ENCODE assay signal across 14 cellular contexts in the genomic region with DNA sequence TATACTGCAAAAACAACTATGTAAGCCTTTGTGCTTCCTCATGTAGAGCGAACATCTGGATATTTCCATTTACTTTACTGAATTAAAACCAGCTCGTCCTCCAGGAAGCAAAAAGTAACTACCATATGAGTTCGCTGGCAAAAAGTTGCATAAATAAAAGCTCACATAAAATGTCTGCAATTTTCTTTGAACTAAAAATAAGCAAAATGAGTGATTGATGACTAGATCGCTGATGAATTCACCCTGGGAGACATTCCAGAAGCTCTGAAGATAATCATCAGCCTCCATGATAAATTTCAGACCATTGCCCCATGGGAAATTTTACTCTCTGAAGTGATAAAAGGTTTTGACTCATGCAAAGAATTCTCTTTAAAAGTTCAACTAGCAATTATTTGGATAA.
DNase-seq lines count a peak whose midpoint lies in the region; ATAC-seq, FAIRE-seq and TF ChIP-seq lines count a peak whose summit lies in the region.
"Had no signal": no experiment of that assay in that cellular context is flagged by ENCODE, and none has a peak within 500 bp of the region (broad histone marks: within the 10 kb centered on the region; RNA-seq: fewer than 3 reads in every experiment).

No MANE protein-coding gene starts in this region.

- H3K9me3 Mint-ChIP-seq in nephron = no peaks in the 10 kb centered on the region
- H3K9me3 Mint-ChIP-seq in activated CD4-positive, alpha-beta T cell treated with anti-CD3 and anti-CD28 coated beads for 36 hours (ENCODE audit: low read depth) = no peaks in the 10 kb centered on the region
- H3K9me3 Mint-ChIP-seq: activated naive CD8-positive, alpha-beta T cell treated with anti-CD3 and anti-CD28 coated beads for 36 hours had no signal

- no peak for FAIRE-seq in urothelium cell line (lab: Jason Lieb, UNC)

- ATAC-seq in PC-3 = peak; percentile 56
- ATAC-seq in activated CD4-positive, alpha-beta T cell treated with anti-CD3 and anti-CD28 coated beads for 36 hours = no peak

- peak overlapping the region; percentile 57 for H2AFZ ChIP-seq in PC-3 (ENCODE audit: low read length)

- intact Hi-C loops in PC-3 (cut with micrococcal nuclease) = no loop called here
- intact Hi-C loops in activated CD4-positive, alpha-beta T cell treated with anti-CD3 and anti-CD28 coated beads for 36 hours (cut with DNase I, micrococcal nuclease) = no loop called here
- intact Hi-C loops in testis (cut with DNase I; ENCODE audit: low total_unique reads) = no loop called here

- no peak for TF ChIP-seq POLR2A in testis (IDR thresholded peaks at IDR 0.05)

- WGBS in testis, 2 donors = 61 to 72% methylated on average over 4 of the region's 4 CpGs

- no peaks in the 10 kb centered on the region for H3K9me2 ChIP-seq in PC-3 (replicated peaks; ENCODE audit: low read length)

- H3K4me1 ChIP-seq in PC-3 (ENCODE audit: insufficient read depth, low read length) = peaks cover 38% of the 10 kb centered on the region
- H3K4me1 ChIP-seq in testis = no peaks in the 10 kb centered on the region
- H3K4me1 ChIP-seq: prostate gland had no signal

- peak overlapping the region; percentile 59 to 75 (median 70) for H3K27ac Mint-ChIP-seq in nephron
- H3K27ac Mint-ChIP-seq in activated CD4-positive, alpha-beta T cell treated with anti-CD3 and anti-CD28 coated beads for 36 hours = no peak overlapping the region
- H3K27ac Mint-ChIP-seq: activated naive CD8-positive, alpha-beta T cell treated with anti-CD3 and anti-CD28 coated beads for 36 hours had no signal

- TF ChIP-seq CTCF in PC-3 (conservative IDR thresholded peaks at IDR 0.05; ENCODE audit: low read depth, low read length) = no peak
- no peak for TF ChIP-seq CTCF in epithelial cell of esophagus (IDR thresholded peaks at IDR 0.05; ENCODE audit: insufficient read depth, low read depth, low read length, missing control alignments)
- TF ChIP-seq CTCF in nephron (IDR thresholded peaks at IDR 0.05; ENCODE audit: unreplicated experiment in 3 of 3) = no peak
- TF ChIP-seq CTCF in testis (IDR thresholded peaks at IDR 0.05) = no peak

- no peaks in the 10 kb centered on the region for H3K36me3 Mint-ChIP-seq in nephron (ENCODE audit: low read depth)
- H3K36me3 Mint-ChIP-seq in activated CD4-positive, alpha-beta T cell treated with anti-CD3 and anti-CD28 coated beads for 36 hours (ENCODE audit: low read depth) = no peaks in the 10 kb centered on the region
- H3K36me3 Mint-ChIP-seq: activated naive CD8-positive, alpha-beta T cell treated with anti-CD3 and anti-CD28 coated beads for 36 hours had no signal

- peak overlapping the region; percentile 52 for H3K4me2 ChIP-seq in PC-3 (ENCODE audit: low read length)

- POLR2A ChIA-PET in PC-3 (lab: Charles Lee; ENCODE audit: unreplicated experiment) = no interaction called here
- POLR2A ChIA-PET in activated CD4-positive, alpha-beta T cell treated with anti-CD3 and anti-CD28 coated beads for 36 hours (lab: Charles Lee) = no interaction called here

- no peaks in the 10 kb centered on the region for H3K9me3 ChIP-seq in PC-3 (ENCODE audit: low read length)
- no peaks in the 10 kb centered on the region for H3K9me3 ChIP-seq in testis
- H3K9me3 ChIP-seq: prostate gland had no signal

- no peaks in the 10 kb centered on the region for H3K27me3 ChIP-seq in PC-3 (ENCODE audit: low read length)
- no peaks in the 10 kb centered on the region for H3K27me3 ChIP-seq in testis

- CTCF ChIA-PET in PC-3 (lab: Charles Lee) = no interaction called here
- CTCF ChIA-PET in activated CD4-positive, alpha-beta T cell treated with anti-CD3 and anti-CD28 coated beads for 36 hours (lab: Charles Lee) = no interaction called here

- no peaks in the 10 kb centered on the region for H3K79me2 ChIP-seq in PC-3 (ENCODE audit: low read length)

- H3K36me3 ChIP-seq in PC-3 (ENCODE audit: low read depth, low read length) (no peaks in the 10 kb centered on the region), testis (ENCODE audit: low read depth, missing control alignments) (no peaks in the 10 kb centered on the region)
- H3K36me3 ChIP-seq: prostate gland had no signal

- H3K27me3 Mint-ChIP-seq in nephron (ENCODE audit: low read depth) = peaks cover 4% of the 10 kb centered on the region
- H3K27me3 Mint-ChIP-seq in activated CD4-positive, alpha-beta T cell treated with anti-CD3 and anti-CD28 coated beads for 36 hours = peaks cover 20% of the 10 kb centered on the region

- no TSS peak for BruUV-seq in PC-3 (replicated peaks; lab: Mats Ljungman, UMichigan)

- no peaks in the 10 kb centered on the region for H4K20me1 ChIP-seq in PC-3 (ENCODE audit: low read length)

- peak overlapping the region; percentile 19; the same call in 1 of the 2 replicates for H3K9ac ChIP-seq in PC-3 (ENCODE audit: low read length)

- DNase-seq in AG20443 (ENCODE audit: low spot score) (peak; percentile 64), PC-3 (peak; percentile 85), epithelial cell of esophagus (ENCODE audit: low read depth) (peak; percentile 8), KG1 (lab: John Stamatoyannopoulos, UW) (no peak), urothelium cell line (ENCODE audit: low spot score) (no peak), testis (no peak)
- DNase-seq in activated CD4-positive, alpha-beta T cell treated with anti-CD3 and anti-CD28 coated beads for 36 hours = no peak
- DNase-seq: activated naive CD8-positive, alpha-beta T cell treated with anti-CD3 and anti-CD28 coated beads for 36 hours; hippocampal formation; NCI-H1436 treated with DMSO at 0.1 percent for 48 hours; Right ventricle myocardium superior; stimulated activated naive CD4-positive, alpha-beta T cell treated with Interleukin-2 at 50 U/mL for 16 hours had no signal

- H3F3A ChIP-seq in PC-3 (ENCODE audit: low read length, unreplicated experiment) = no peaks in the 10 kb centered on the region

- peaks cover 63% of the 10 kb centered on the region for H3K4me1 Mint-ChIP-seq in nephron
- no peaks in the 10 kb centered on the region for H3K4me1 Mint-ChIP-seq in activated CD4-positive, alpha-beta T cell treated with anti-CD3 and anti-CD28 coated beads for 36 hours
- H3K4me1 Mint-ChIP-seq: activated naive CD8-positive, alpha-beta T cell treated with anti-CD3 and anti-CD28 coated beads for 36 hours had no signal

- 0 out of 2 replicates have a peak overlapping the region, but pooled peaks have one; percentile 15 for H3K4me3 ChIP-seq in PC-3 (ENCODE audit: low read length)
- no peak overlapping the region for H3K4me3 ChIP-seq in epithelial cell of esophagus (ENCODE audit: low read length)
- H3K4me3 ChIP-seq in testis = no peak overlapping the region
- H3K4me3 ChIP-seq: prostate gland had no signal

- H3K4me3 Mint-ChIP-seq in nephron = peak overlapping the region in 1 of 3 experiments; percentile 20
- H3K4me3 Mint-ChIP-seq in activated CD4-positive, alpha-beta T cell treated with anti-CD3 and anti-CD28 coated beads for 36 hours = no peak overlapping the region
- H3K4me3 Mint-ChIP-seq: activated naive CD8-positive, alpha-beta T cell treated with anti-CD3 and anti-CD28 coated beads for 36 hours had no signal

- H3K27ac ChIP-seq in PC-3 (ENCODE audit: low read length) (peak overlapping the region; percentile 81), testis (no peak overlapping the region)
- H3K27ac ChIP-seq: prostate gland had no signal

Comparison
In these comparisons a context has a peak if more than half of its experiments do, and no peak if none do; other contexts are left out.
1. DNase-seq: peak in AG20443 (single experiment), PC-3 (single experiment) and epithelial cell of esophagus (single experiment); none in activated CD4-positive, alpha-beta T cell treated with anti-CD3 and anti-CD28 coated beads for 36 hours (single experiment), KG1 (single experiment), urothelium cell line (single experiment) and testis (single experiment).